ENCODE assay signal across 38 cellular contexts in the genomic region with DNA sequence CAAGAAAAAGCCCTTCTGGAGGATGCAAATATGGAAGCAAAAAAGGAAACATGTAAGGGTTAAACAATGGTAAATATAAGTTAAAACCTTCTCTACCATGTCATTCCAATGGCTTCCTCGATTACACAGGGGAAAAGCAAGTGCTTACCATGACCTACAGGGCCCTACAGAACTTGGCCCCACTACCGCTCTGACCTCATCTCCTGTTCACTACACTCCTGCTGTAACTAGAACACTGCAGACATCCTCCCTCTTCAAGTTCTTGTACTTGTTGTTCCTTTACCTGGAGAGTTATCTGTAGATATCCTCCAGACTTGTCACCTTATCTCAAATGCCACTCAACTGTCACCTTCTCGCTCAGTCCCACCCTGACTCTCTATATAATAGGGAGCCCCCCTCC.
"Had no signal": no experiment of that assay in that cellular context is flagged by ENCODE, and none has a peak within 500 bp of the region (broad histone marks: within the 10 kb centered on the region; RNA-seq: fewer than 3 reads in every experiment).

No MANE protein-coding gene starts in this region.

- ATAC-seq: activated naive CD4-positive, alpha-beta T cell treated with anti-CD3 and anti-CD28 coated beads, Interleukin-2, amount 50 U/mL, for 72 hours; activated naive CD8-positive, alpha-beta T cell treated with anti-CD3 and anti-CD28 coated beads, Interleukin-2, amount 50 U/mL, for 24 hours; activated T-cell treated with anti-CD3 and anti-CD28 coated beads, Interleukin-2, amount 50 U/mL, for 4 hours; activated T-cell treated with anti-CD3 and anti-CD28 coated beads, Interleukin-2, amount 50 U/mL, for 72 hours; activated T-helper 17 cell treated with anti-CD3 and anti-CD28 coated beads, Interleukin-2, amount 50 U/mL, for 72 hours; body of pancreas had no signal

- H3K4me1 ChIP-seq: adrenal gland, ascending aorta, body of pancreas, breast epithelium had no signal

- H3K4me1 Mint-ChIP-seq: activated naive CD4-positive, alpha-beta T cell treated with anti-CD3 and anti-CD28 coated beads, Interleukin-2, amount 10 ng/mL, durations not matched to agents 7 days and 5 days; activated naive CD4-positive, alpha-beta T cell treated with anti-CD3 and anti-CD28 coated beads, Interleukin-2, amount 50 U/mL, for 24 hours; activated naive CD8-positive, alpha-beta T cell treated with anti-CD3 and anti-CD28 coated beads for 36 hours; activated naive CD8-positive, alpha-beta T cell treated with anti-CD3 and anti-CD28 coated beads, Interleukin-2, amount 10 ng/mL, durations not matched to agents 7 days and 5 days; activated naive CD8-positive, alpha-beta T cell treated with anti-CD3 and anti-CD28 coated beads, Interleukin-2, amount 50 U/mL, for 24 hours; activated T-helper 17 cell treated with anti-CD3 and anti-CD28 coated beads, Interleukin-2, amount 50 U/mL, for 72 hours; central memory CD8-positive, alpha-beta T cell had no signal

- H3K9me3 Mint-ChIP-seq: activated T-helper 1 cell treated with anti-CD3 and anti-CD28 coated beads, Interleukin-12 subunit alpha, Interleukin-12 subunit beta, Interleukin-2, Interleukin-4 antibody, amounts not matched to agents 30 ng/mL and 10 ng/mL and 1 ng/mL, durations not matched to agents 14 hours and 24 hours and 36 hours; activated T-helper 2 cell treated with anti-CD3 and anti-CD28 coated beads, Interferon-gamma antibody, Interleukin-2, Interleukin-4, amounts not matched to agents 10 μg/mL and 5 μg/mL and 100 μg/mL, durations not matched to agents 14 hours and 24 hours and 36 hours had no signal

- H3K27ac Mint-ChIP-seq: activated naive CD4-positive, alpha-beta T cell treated with anti-CD3 and anti-CD28 coated beads for 36 hours; activated naive CD4-positive, alpha-beta T cell treated with anti-CD3 and anti-CD28 coated beads, Interleukin-2, amount 10 ng/mL, durations not matched to agents 7 days and 5 days; activated naive CD4-positive, alpha-beta T cell treated with anti-CD3 and anti-CD28 coated beads, Interleukin-2, amount 50 U/mL, for 24 hours; activated naive CD4-positive, alpha-beta T cell treated with anti-CD3 and anti-CD28 coated beads, Interleukin-2, amount 50 U/mL, for 72 hours; activated naive CD8-positive, alpha-beta T cell; activated naive CD8-positive, alpha-beta T cell treated with anti-CD3 and anti-CD28 coated beads for 36 hours; activated naive CD8-positive, alpha-beta T cell treated with anti-CD3 and anti-CD28 coated beads, Interleukin-2, amount 10 ng/mL, durations not matched to agents 7 days and 5 days; activated naive CD8-positive, alpha-beta T cell treated with anti-CD3 and anti-CD28 coated beads, Interleukin-2, amount 50 U/mL, for 24 hours; activated T-cell treated with anti-CD3 and anti-CD28 coated beads, Interleukin-2, amount 50 U/mL, for 24 hours; activated T-cell treated with anti-CD3 and anti-CD28 coated beads, Interleukin-2, amount 50 U/mL, for 72 hours; activated T-helper 1 cell treated with anti-CD3 and anti-CD28 coated beads, Interleukin-12 subunit alpha, Interleukin-12 subunit beta, Interleukin-2, Interleukin-4 antibody, amounts not matched to agents 30 ng/mL and 10 ng/mL and 1 ng/mL, durations not matched to agents 14 hours and 24 hours and 36 hours; activated T-helper 17 cell treated with anti-CD3 and anti-CD28 coated beads, Interleukin-2, amount 50 U/mL, for 72 hours; activated T-helper 2 cell treated with anti-CD3 and anti-CD28 coated beads, Interferon-gamma antibody, Interleukin-2, Interleukin-4, amounts not matched to agents 10 μg/mL and 5 μg/mL and 100 μg/mL, durations not matched to agents 14 hours and 24 hours and 36 hours; brain had no signal

- H3K27me3 ChIP-seq: adrenal gland, ascending aorta, body of pancreas, brain microvascular endothelial cell, breast epithelium had no signal

- H3K27ac ChIP-seq: adrenal gland, ascending aorta, body of pancreas, brain microvascular endothelial cell, breast epithelium had no signal

- H3K4me3 ChIP-seq: adrenal gland, ascending aorta, body of pancreas, breast epithelium had no signal

- H3K36me3 ChIP-seq: adrenal gland, ascending aorta, brain microvascular endothelial cell, breast epithelium had no signal

- H3K4me3 Mint-ChIP-seq: activated naive CD4-positive, alpha-beta T cell treated with anti-CD3 and anti-CD28 coated beads for 36 hours; activated naive CD4-positive, alpha-beta T cell treated with anti-CD3 and anti-CD28 coated beads, Interleukin-2, amount 10 ng/mL, durations not matched to agents 7 days and 5 days; activated naive CD4-positive, alpha-beta T cell treated with anti-CD3 and anti-CD28 coated beads, Interleukin-2, amount 50 U/mL, for 24 hours; activated naive CD8-positive, alpha-beta T cell; activated naive CD8-positive, alpha-beta T cell treated with anti-CD3 and anti-CD28 coated beads for 36 hours; activated naive CD8-positive, alpha-beta T cell treated with anti-CD3 and anti-CD28 coated beads, Interleukin-2, amount 10 ng/mL, durations not matched to agents 7 days and 5 days; activated naive CD8-positive, alpha-beta T cell treated with anti-CD3 and anti-CD28 coated beads, Interleukin-2, amount 50 U/mL, for 24 hours; activated T-cell treated with anti-CD3 and anti-CD28 coated beads, Interleukin-2, amount 50 U/mL, for 24 hours; activated T-cell treated with anti-CD3 and anti-CD28 coated beads, Interleukin-2, amount 50 U/mL, for 4 hours; activated T-cell treated with anti-CD3 and anti-CD28 coated beads, Interleukin-2, amount 50 U/mL, for 72 hours; activated T-helper 1 cell treated with anti-CD3 and anti-CD28 coated beads, Interleukin-12 subunit alpha, Interleukin-12 subunit beta, Interleukin-2, Interleukin-4 antibody, amounts not matched to agents 30 ng/mL and 10 ng/mL and 1 ng/mL, durations not matched to agents 14 hours and 24 hours and 36 hours; activated T-helper 17 cell treated with anti-CD3 and anti-CD28 coated beads, Interleukin-2, amount 50 U/mL, for 72 hours; brain; central memory CD8-positive, alpha-beta T cell had no signal

- DNase-seq: activated effector memory CD4-positive, alpha-beta T cell treated with anti-CD3 and anti-CD28 coated beads, Interleukin-2, amount 50 U/mL, for 16 hours; activated effector memory CD4-positive, alpha-beta T cell treated with Interleukin-2 at 50 U/mL for 16 hours; activated gamma-delta T cell; activated gamma-delta T cell treated with Interleukin-2 at 50 U/mL for 16 hours; activated naive CD4-positive, alpha-beta T cell; activated naive CD4-positive, alpha-beta T cell treated with anti-CD3 and anti-CD28 coated beads for 36 hours; activated naive CD4-positive, alpha-beta T cell treated with anti-CD3 and anti-CD28 coated beads, Interleukin-2, amount 10 ng/mL, durations not matched to agents 7 days and 5 days; activated naive CD4-positive, alpha-beta T cell treated with anti-CD3 and anti-CD28 coated beads, Interleukin-2, amount 50 U/mL, for 16 hours; activated naive CD4-positive, alpha-beta T cell treated with Interleukin-2 at 50 U/mL for 16 hours; activated naive CD8-positive, alpha-beta T cell treated with anti-CD3 and anti-CD28 coated beads for 36 hours; activated naive CD8-positive, alpha-beta T cell treated with anti-CD3 and anti-CD28 coated beads, Interleukin-2, amount 10 ng/mL, durations not matched to agents 7 days and 5 days; activated naive CD8-positive, alpha-beta T cell treated with anti-CD3 and anti-CD28 coated beads, Interleukin-2, amount 50 U/mL, for 24 hours; activated T-cell treated with anti-CD3 and anti-CD28 coated beads for 4 hours; activated T-cell treated with anti-CD3 and anti-CD28 coated beads, Interleukin-2, amount 50 U/mL, for 1 hour; activated T-cell treated with anti-CD3 and anti-CD28 coated beads, Interleukin-2, amount 50 U/mL, for 24 hours; activated T-cell treated with anti-CD3 and anti-CD28 coated beads, Interleukin-2, amount 50 U/mL, for 4 hours; activated T-cell treated with anti-CD3 and anti-CD28 coated beads, Interleukin-2, amount 50 U/mL, for 48 hours; activated T-cell treated with anti-CD3 and anti-CD28 coated beads, Interleukin-2, amount 50 U/mL, for 72 hours; adrenal gland; amniotic stem cell; amygdala; anterior cingulate cortex; aorta; body of pancreas; brain microvascular endothelial cell; caudate nucleus; central memory CD4-positive, alpha-beta T cell; cerebellar nuclear complex had no signal

- H3K36me3 Mint-ChIP-seq: activated naive CD4-positive, alpha-beta T cell treated with anti-CD3 and anti-CD28 coated beads, Interleukin-2, amount 10 ng/mL, durations not matched to agents 7 days and 5 days; activated naive CD4-positive, alpha-beta T cell treated with anti-CD3 and anti-CD28 coated beads, Interleukin-2, amount 50 U/mL, for 24 hours; activated naive CD8-positive, alpha-beta T cell; activated naive CD8-positive, alpha-beta T cell treated with anti-CD3 and anti-CD28 coated beads for 36 hours; activated naive CD8-positive, alpha-beta T cell treated with anti-CD3 and anti-CD28 coated beads, Interleukin-2, amount 10 ng/mL, durations not matched to agents 7 days and 5 days; brain had no signal

- H3K9me3 ChIP-seq: adrenal gland, ascending aorta, breast epithelium had no signal
